ENCODE assay signal across 9 cellular contexts in genomic region chr1:154352245-154352580, GRCh38. TPM values are rescaled to one million over a fixed set of nuclear protein-coding genes. Genes with fewer than 3 reads are reported as not detected.
DNase-seq lines count a peak whose midpoint lies in the region; ATAC-seq lines count a peak whose summit lies in the region.
"Had no signal": no experiment of that assay in that cellular context is flagged by ENCODE, and none has a peak within 500 bp of the region (broad histone marks: within the 10 kb centered on the region; RNA-seq: fewer than 3 reads in every experiment).

No MANE protein-coding gene starts in this region.

- peak overlapping the region; percentile 86 for H3K4me3 Mint-ChIP-seq in T-helper 1 cell treated with Interleukin-12 subunit alpha and Interleukin-12 subunit beta and Interleukin-4 antibody, amounts not matched to agents 30 μg/mL and 1 μg/mL, for 36 hours
- H3K4me3 Mint-ChIP-seq in activated naive CD8-positive, alpha-beta T cell = peak overlapping the region; percentile 85
- H3K4me3 Mint-ChIP-seq in immature natural killer cell = peak overlapping the region; percentile 53 to 90 (median 84)
- H3K4me3 Mint-ChIP-seq in stimulated activated naive CD8-positive, alpha-beta T cell treated with anti-CD3 and anti-CD28 coated beads, Interleukin-15, amount 100 ng/mL, for 72 hours = peak overlapping the region; percentile 92 to 95

- DNase-seq in T-helper 1 cell (no peak), immature natural killer cell (no peak), NCI-H345 (lab: John Stamatoyannopoulos, UW) (no peak), NCI-H510A (lab: John Stamatoyannopoulos, UW) (no peak)
- DNase-seq in stimulated activated naive CD8-positive, alpha-beta T cell treated with anti-CD3 and anti-CD28 coated beads, Interleukin-15, amount 100 ng/mL, for 72 hours = no peak
- DNase-seq: activated CD4-positive, CD25-positive, alpha-beta regulatory T cell had no signal

- no peak overlapping the region for H3K27ac Mint-ChIP-seq in T-helper 1 cell treated with Interleukin-12 subunit alpha and Interleukin-12 subunit beta and Interleukin-4 antibody, amounts not matched to agents 30 μg/mL and 1 μg/mL, for 36 hours
- peak overlapping the region; percentile 77 for H3K27ac Mint-ChIP-seq in activated naive CD8-positive, alpha-beta T cell
- peak overlapping the region in 2 of 6 donors; percentile 41 to 74 for H3K27ac Mint-ChIP-seq in immature natural killer cell
- peak overlapping the region; percentile 58 to 95 for H3K27ac Mint-ChIP-seq in stimulated activated naive CD8-positive, alpha-beta T cell treated with anti-CD3 and anti-CD28 coated beads, Interleukin-15, amount 100 ng/mL, for 72 hours

- H3K27me3 Mint-ChIP-seq in T-helper 1 cell treated with Interleukin-12 subunit alpha and Interleukin-12 subunit beta and Interleukin-4 antibody, amounts not matched to agents 30 μg/mL and 1 μg/mL, for 36 hours (ENCODE audit: low read depth) = no peaks in the 10 kb centered on the region
- H3K27me3 Mint-ChIP-seq in activated naive CD8-positive, alpha-beta T cell = no peaks in the 10 kb centered on the region
- peaks cover 7 to 9% (median 8%) of the 10 kb centered on the region in 3 donors for H3K27me3 Mint-ChIP-seq in immature natural killer cell (ENCODE audit: low read depth in 3 of 3)
- no peaks in the 10 kb centered on the region for H3K27me3 Mint-ChIP-seq in stimulated activated naive CD8-positive, alpha-beta T cell treated with anti-CD3 and anti-CD28 coated beads, Interleukin-15, amount 100 ng/mL, for 72 hours

- peaks cover 21% of the 10 kb centered on the region for H3K36me3 Mint-ChIP-seq in T-helper 1 cell treated with Interleukin-12 subunit alpha and Interleukin-12 subunit beta and Interleukin-4 antibody, amounts not matched to agents 30 μg/mL and 1 μg/mL, for 36 hours (ENCODE audit: low read depth)
- peaks cover 2% of the 10 kb centered on the region for H3K36me3 Mint-ChIP-seq in activated naive CD8-positive, alpha-beta T cell
- peaks cover 10 to 25% (median 10%) of the 10 kb centered on the region in 3 donors for H3K36me3 Mint-ChIP-seq in immature natural killer cell

- H3K9me3 Mint-ChIP-seq in T-helper 1 cell treated with Interleukin-12 subunit alpha and Interleukin-12 subunit beta and Interleukin-4 antibody, amounts not matched to agents 30 μg/mL and 1 μg/mL, for 36 hours = no peaks in the 10 kb centered on the region
- no peaks in the 10 kb centered on the region for H3K9me3 Mint-ChIP-seq in activated naive CD8-positive, alpha-beta T cell (ENCODE audit: low read depth)
- no peaks in the 10 kb centered on the region for H3K9me3 Mint-ChIP-seq in immature natural killer cell
- no peaks in the 10 kb centered on the region for H3K9me3 Mint-ChIP-seq in stimulated activated naive CD8-positive, alpha-beta T cell treated with anti-CD3 and anti-CD28 coated beads, Interleukin-15, amount 100 ng/mL, for 72 hours

- H3K4me1 Mint-ChIP-seq in T-helper 1 cell treated with Interleukin-12 subunit alpha and Interleukin-12 subunit beta and Interleukin-4 antibody, amounts not matched to agents 30 μg/mL and 1 μg/mL, for 36 hours (ENCODE audit: low read depth) = peaks cover 27% of the 10 kb centered on the region
- peaks cover 49% of the 10 kb centered on the region for H3K4me1 Mint-ChIP-seq in activated naive CD8-positive, alpha-beta T cell (ENCODE audit: low read depth)
- peaks cover 18 to 28% of the 10 kb centered on the region in 2 donors for H3K4me1 Mint-ChIP-seq in immature natural killer cell
- peaks cover 42% of the 10 kb centered on the region for H3K4me1 Mint-ChIP-seq in stimulated activated naive CD8-positive, alpha-beta T cell treated with anti-CD3 and anti-CD28 coated beads, Interleukin-15, amount 100 ng/mL, for 72 hours

- no peak for ATAC-seq in stimulated activated naive CD8-positive, alpha-beta T cell treated with anti-CD3 and anti-CD28 coated beads, Interleukin-15, amount 100 ng/mL, for 72 hours
- no peak for ATAC-seq in GM18861 (IDR thresholded peaks at IDR 0.05; ENCODE audit: unreplicated experiment)

RNA-seq across cellular contexts. Expression of gene ATP8B2, which starts 26.9 kb away (rescaled TPM):
- polyA plus RNA-seq in immature natural killer cell = 10 to 100 TPM in 2 of 3 donors, 1 to 10 TPM in 1; 8.5 to 27.4 (median 16.5) TPM

RNA-seq across cellular contexts. Expression of gene AQP10, which starts 31.3 kb away (rescaled TPM):
- under 1 TPM in 1 of 3 donors, not detected in 2; 0.24 TPM for polyA plus RNA-seq in immature natural killer cell

RNA-seq across cellular contexts. Expression of gene IL6R, which starts 52.9 kb away (rescaled TPM):
- 1 to 10 TPM in 2 of 3 donors, under 1 TPM in 1; 0.50 to 4.2 (median 2.6) TPM for polyA plus RNA-seq in immature natural killer cell
